In the genomic region with DNA sequence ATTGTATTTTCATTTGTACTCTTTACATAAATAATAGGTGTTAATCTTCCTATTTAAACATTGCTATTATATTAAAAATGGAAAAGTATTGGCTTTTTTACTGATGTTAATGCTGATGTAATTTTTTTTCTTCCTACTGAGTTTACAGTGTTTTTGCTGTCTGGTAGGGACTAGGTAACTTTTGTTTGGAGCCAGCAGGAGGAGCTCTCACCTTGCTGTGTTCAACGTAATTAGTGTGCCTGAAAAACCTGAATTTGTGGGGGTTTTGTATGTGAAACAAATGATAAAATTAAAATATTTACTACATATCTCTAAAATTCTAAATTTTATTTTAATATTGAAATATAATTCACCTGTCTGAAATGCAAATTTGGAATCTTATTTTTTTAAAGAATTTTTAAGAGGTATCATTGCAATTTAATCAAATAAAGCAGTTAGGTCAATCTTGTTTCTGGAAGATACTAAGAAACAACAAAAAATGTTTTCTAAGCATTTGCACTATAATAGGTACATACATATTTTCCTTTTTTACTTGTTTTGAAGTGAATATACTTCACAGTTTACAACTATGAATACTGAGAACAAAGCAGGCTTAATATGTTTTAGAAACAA, we compare ENCODE assay signal across 10 cellular contexts.
DNase-seq lines count a peak whose midpoint lies in the region; ATAC-seq and TF ChIP-seq lines count a peak whose summit lies in the region.
"Had no signal": no experiment of that assay in that cellular context is flagged by ENCODE, and none has a peak within 500 bp of the region (broad histone marks: within the 10 kb centered on the region; RNA-seq: fewer than 3 reads in every experiment).

No MANE protein-coding gene starts in this region.

- H3K4me3 Mint-ChIP-seq in stimulated activated naive B cell treated with anti-CD40 and anti-IgM and Interleukin-4, amounts not matched to agents 10 μg/mL and 1 μg/mL and 100 μg/mL, for 72 hours = no peak overlapping the region
- H3K4me3 Mint-ChIP-seq: IgD-negative memory B cell had no signal

- H3K27ac ChIP-seq in MM.1S (ENCODE audit: low read length) = no peak overlapping the region

- H3F3A ChIP-seq in MM.1S (ENCODE audit: insufficient read depth, low read length) = peaks cover 6% of the 10 kb centered on the region; the same call in 1 of the 2 replicates

- no peaks in the 10 kb centered on the region for H3K4me1 Mint-ChIP-seq in stimulated activated naive B cell treated with anti-CD40 and anti-IgM and Interleukin-4, amounts not matched to agents 10 μg/mL and 1 μg/mL and 100 μg/mL, for 72 hours
- H3K4me1 Mint-ChIP-seq: IgD-negative memory B cell had no signal

- H3K27me3 ChIP-seq in MM.1S (replicated peaks; ENCODE audit: insufficient read depth, low read length) = no peaks in the 10 kb centered on the region

- H3K9me2 ChIP-seq in MM.1S (replicated peaks; ENCODE audit: insufficient read depth, low read length) = no peaks in the 10 kb centered on the region

- ATAC-seq in stimulated activated naive B cell treated with anti-CD40 and anti-IgM and Interleukin-4, amounts not matched to agents 10 μg/mL and 1 μg/mL and 100 μg/mL, for 72 hours (replicated peaks) = peak; percentile 41 to 55
- no peak for ATAC-seq in GM19397 (IDR thresholded peaks at IDR 0.05; ENCODE audit: unreplicated experiment)
- ATAC-seq: mucosa of descending colon had no signal

- H3K4me3 ChIP-seq in MM.1S (ENCODE audit: low read length) = no peak overlapping the region
- H3K4me3 ChIP-seq in fibroblast of pulmonary artery (replicated peaks; ENCODE audit: low read depth, low read length) = no peak overlapping the region
- H3K4me3 ChIP-seq: mucosa of descending colon had no signal

- H3K9me3 Mint-ChIP-seq in stimulated activated naive B cell treated with anti-CD40 and anti-IgM and Interleukin-4, amounts not matched to agents 10 μg/mL and 1 μg/mL and 100 μg/mL, for 72 hours = no peaks in the 10 kb centered on the region
- H3K9me3 Mint-ChIP-seq: IgD-negative memory B cell had no signal

- H3K36me3 Mint-ChIP-seq in stimulated activated naive B cell treated with anti-CD40 and anti-IgM and Interleukin-4, amounts not matched to agents 10 μg/mL and 1 μg/mL and 100 μg/mL, for 72 hours = no peaks in the 10 kb centered on the region
- H3K36me3 Mint-ChIP-seq: IgD-negative memory B cell had no signal

- DNase-seq in D341Med (ENCODE audit: low spot score) (peak; percentile 37), GM20000 (ENCODE audit: low spot score) (peak; percentile 4), MM.1S (peak; percentile 52), SHP77 treated with DMSO at 0.1 percent for 48 hours (lab: John Stamatoyannopoulos, UW) (peak; percentile 26), fibroblast of pulmonary artery (ENCODE audit: low read depth) (peak; percentile 46), foreskin melanocyte (no peak)
- DNase-seq in stimulated activated naive B cell treated with anti-CD40 and anti-IgM and Interleukin-4, amounts not matched to agents 10 μg/mL and 1 μg/mL and 100 μg/mL, for 72 hours = no peak

- no peaks in the 10 kb centered on the region for H4K20me1 ChIP-seq in MM.1S (ENCODE audit: insufficient read depth, low read length)

- H3K4me1 ChIP-seq in MM.1S (ENCODE audit: low read length) = peaks cover 3% of the 10 kb centered on the region; the same call in 1 of the 2 replicates

- no peak overlapping the region for H3K4me2 ChIP-seq in MM.1S (ENCODE audit: low read depth, low read length)

- no peak overlapping the region for H3K9ac ChIP-seq in MM.1S (ENCODE audit: low read length)

- no peak overlapping the region for H3K27ac Mint-ChIP-seq in stimulated activated naive B cell treated with anti-CD40 and anti-IgM and Interleukin-4, amounts not matched to agents 10 μg/mL and 1 μg/mL and 100 μg/mL, for 72 hours
- H3K27ac Mint-ChIP-seq: IgD-negative memory B cell had no signal

- peak; percentile 65 for TF ChIP-seq CTCF in GM20000 (IDR thresholded peaks at IDR 0.05; ENCODE audit: extremely low read depth, missing control alignments)
- TF ChIP-seq CTCF in MM.1S (IDR thresholded peaks at IDR 0.05; ENCODE audit: low read length) = peak; percentile 65
- TF ChIP-seq CTCF in fibroblast of pulmonary artery (IDR thresholded peaks at IDR 0.05; ENCODE audit: low read length, missing control alignments) = peak; percentile 72

- H2AFZ ChIP-seq in MM.1S (ENCODE audit: low read length) = no peak overlapping the region

- no peaks in the 10 kb centered on the region for H3K79me2 ChIP-seq in MM.1S (ENCODE audit: low read length)

- H3K36me3 ChIP-seq in MM.1S (replicated peaks; ENCODE audit: insufficient read depth, low read length) = no peaks in the 10 kb centered on the region

- no peaks in the 10 kb centered on the region for H3K9me3 ChIP-seq in MM.1S (replicated peaks; ENCODE audit: insufficient read depth, low read length)
- H3K9me3 ChIP-seq: mucosa of descending colon had no signal

- no peaks in the 10 kb centered on the region for H3K27me3 Mint-ChIP-seq in stimulated activated naive B cell treated with anti-CD40 and anti-IgM and Interleukin-4, amounts not matched to agents 10 μg/mL and 1 μg/mL and 100 μg/mL, for 72 hours
- H3K27me3 Mint-ChIP-seq: IgD-negative memory B cell had no signal

Comparison
In these comparisons a context has a peak if more than half of its experiments do, and no peak if none do; other contexts are left out.
1. DNase-seq: peak in D341Med (single experiment), GM20000 (single experiment), MM.1S (single experiment), SHP77 treated with DMSO at 0.1 percent for 48 hours (single experiment) and fibroblast of pulmonary artery (single experiment); none in stimulated activated naive B cell treated with anti-CD40 and anti-IgM and Interleukin-4, amounts not matched to agents 10 μg/mL and 1 μg/mL and 100 μg/mL, for 72 hours (single experiment) and foreskin melanocyte (single experiment).
2. Peak in every context shown above with its lines, with median percentiles within 50 percentile points of each other: CTCF ChIP-seq.